In genomic region chr4:155666701-155667537, GRCh38 we compare ENCODE assay signal across 8 cellular contexts. TPM values are rescaled to one million over a fixed set of nuclear protein-coding genes. Genes with fewer than 3 reads are reported as not detected.
DNase-seq lines count a peak whose midpoint lies in the region; ATAC-seq, FAIRE-seq and TF ChIP-seq lines count a peak whose summit lies in the region.

TSS of gene GUCY1A1 (plus strand) at chr4:155666848. CDS start at chr4:155696868, 30,020 bp downstream.

- TF ChIP-seq EP300 in A549 (IDR thresholded peaks at IDR 0.05): no peak

- H3K4me2 ChIP-seq in A549: peak within 1 kb of the TSS; percentile 91

- ATAC-seq in A549 (peak; percentile 55 to 59; a peak in 5 of 6 replicates), GM18508 (IDR thresholded peaks at IDR 0.05; ENCODE audit: insufficient read depth, unreplicated experiment) (peak; percentile 31), HG02943 (IDR thresholded peaks at IDR 0.05; ENCODE audit: low read depth, unreplicated experiment) (peak; percentile 63)

- CTCF ChIA-PET in A549 (lab: Yijun Ruan, JAX) (no interaction called here), RWPE1 (lab: Yijun Ruan, JAX) (interaction anchor here (0.6 kb wide), 2 partner anchors 776 to 1085 kb away, joined by 3 to 6 read pairs; no protein-coding TSS in a partner anchor)

- FAIRE-seq in A549 (lab: Jason Lieb, UNC): no peak

- no peak within 1 kb of the TSS for H3K27ac ChIP-seq in A549
- no peak within 1 kb of the TSS for H3K27ac ChIP-seq in RWPE1
- H3K27ac ChIP-seq in cingulate gyrus (ENCODE audit: low read depth, low read length): peak within 1 kb of the TSS; percentile 78

- no peak for TF ChIP-seq RAD21 in A549 (conservative IDR thresholded peaks at IDR 0.05 in 1 of 2, IDR thresholded peaks at IDR 0.05 in 1 of 2)

- WGBS in A549 (ENCODE audit: missing lambda C conversion rate): 6% methylated on average over 17 of the region's 49 CpGs

- POLR2A ChIA-PET in A549 (lab: Yijun Ruan, JAX): no interaction called here
- POLR2A ChIA-PET in RWPE1 (lab: Yijun Ruan, JAX; ENCODE audit: low non-redundant PET): no interaction called here

- H3K4me3 ChIP-seq in A549: peak within 1 kb of the TSS; percentile 43

- no peak for TF ChIP-seq POLR2A in A549 (IDR thresholded peaks at IDR 0.05; ENCODE audit: low read length)

- TF ChIP-seq CTCF in A549 (IDR thresholded peaks at IDR 0.05): no peak
- TF ChIP-seq CTCF in RWPE1 (conservative IDR thresholded peaks at IDR 0.05; ENCODE audit: low read depth): no peak

- H3K4me1 ChIP-seq in A549: no peaks in the 10 kb centered on the region

- no peaks in the 10 kb centered on the region for H3K9me3 ChIP-seq in A549

- DNase-seq in A549 (ENCODE audit: low read depth in 1 of 2, low spot score in 1 of 2) (no peak), RWPE1 (ENCODE audit: low spot score) (peak; percentile 9), kidney tubule cell (ENCODE audit: low spot score) (peak; percentile 64), AML-193 (lab: John Stamatoyannopoulos, UW) (no peak)
- DNase-seq in stimulated activated CD4-positive, alpha-beta T cell treated with anti-CD3 and anti-CD28 coated beads, Interleukin-1b, Interleukin-23, amount 100 ng/mL, for 48 hours: peak; percentile 7

TF ChIP-seq in A549, 52 proteins besides CTCF, POLR2A, EP300 and RAD21:
- TF ChIP-seq MAZ (IDR thresholded peaks at IDR 0.05; ENCODE audit: borderline replicate concordance, low read depth, low read length) (no peak), KDM1A (IDR thresholded peaks at IDR 0.05; ENCODE audit: low read depth) (no peak)
TF ChIP-seq in A549: peak in this region for 0.

RNA-seq across cellular contexts. Expression of gene GUCY1A1, which starts in this region (rescaled TPM):
- polyA plus RNA-seq in A549 (2011; rRNA removed) (not detected in 2 replicates), A549 (2017; fragmentation: RNase III; extraction: RNeasy Plus Mini Kit Qiagen cat#74134 plus additional on column Dnase treatment) (not detected in 3 replicates)
- polyA plus RNA-seq in A549 (2012; cell fraction: cytosol; rRNA removed): not detected in 2 replicates
- polyA plus RNA-seq in A549 (2012; cell fraction: nucleus; rRNA removed): not detected in 2 replicates
- polyA minus RNA-seq in A549 (2011; rRNA and poly(A)+ RNA removed): not detected in 2 replicates

Comparison
In these comparisons a context has a peak if more than half of its experiments do, and no peak if none do; other contexts are left out.
1. Peak in ATAC-seq, H3K4me3 ChIP-seq and H3K4me2 ChIP-seq in A549; RNA of the gene not detected or under 1 TPM.
2. DNase-seq: peak in RWPE1 (single experiment), kidney tubule cell (single experiment) and stimulated activated CD4-positive, alpha-beta T cell treated with anti-CD3 and anti-CD28 coated beads, Interleukin-1b, Interleukin-23, amount 100 ng/mL, for 48 hours (single experiment); none in A549 (0 of 2) and AML-193 (0 of 2).
3. Peak in every context shown above with its lines, with median percentiles within 50 percentile points of each other: ATAC-seq.